ENCODE assay signal across 8 cellular contexts in genomic region chr2:10305254-10305635, GRCh38.
DNase-seq lines count a peak whose midpoint lies in the region; ATAC-seq lines count a peak whose summit lies in the region.

No MANE protein-coding gene starts in this region.

- no peaks in the 10 kb centered on the region for H3K27me3 Mint-ChIP-seq in stimulated activated naive CD8-positive, alpha-beta T cell treated with anti-CD3 and anti-CD28 coated beads, Interleukin-15, amount 100 ng/mL, for 72 hours

- H3K9me3 Mint-ChIP-seq in stimulated activated naive CD8-positive, alpha-beta T cell treated with anti-CD3 and anti-CD28 coated beads, Interleukin-15, amount 100 ng/mL, for 72 hours: no peaks in the 10 kb centered on the region

- peak overlapping the region in 1 of 2 donors; percentile 68 for H3K27ac Mint-ChIP-seq in stimulated activated naive CD8-positive, alpha-beta T cell treated with anti-CD3 and anti-CD28 coated beads, Interleukin-15, amount 100 ng/mL, for 72 hours

- H3K4me1 Mint-ChIP-seq in stimulated activated naive CD8-positive, alpha-beta T cell treated with anti-CD3 and anti-CD28 coated beads, Interleukin-15, amount 100 ng/mL, for 72 hours: peaks cover 86% of the 10 kb centered on the region

- DNase-seq in activated T-cell treated with anti-CD3 and anti-CD28 coated beads for 48 hours (ENCODE audit: low read depth): peak; percentile 42
- no peak for DNase-seq in activated T-cell treated with anti-CD3 and anti-CD28 coated beads for 4 hours
- DNase-seq in activated CD4-positive, alpha-beta T cell treated with anti-CD3 and anti-CD28 coated beads, Interleukin-2, amount 50 U/mL, for 1 hour: peak; percentile 29
- DNase-seq in glomerular visceral epithelial cell (ENCODE audit: extremely low spot score): peak; percentile 24
- DNase-seq in stimulated activated naive CD8-positive, alpha-beta T cell treated with anti-CD3 and anti-CD28 coated beads, Interleukin-15, amount 100 ng/mL, for 72 hours: peak; percentile 53 to 75
- no peak for DNase-seq in DMS114 treated with DMSO at 0.1 percent for 48 hours (lab: John Stamatoyannopoulos, UW; ENCODE audit: unreplicated experiment)

- H3K4me3 Mint-ChIP-seq in stimulated activated naive CD8-positive, alpha-beta T cell treated with anti-CD3 and anti-CD28 coated beads, Interleukin-15, amount 100 ng/mL, for 72 hours: peak overlapping the region; percentile 91 to 99

- ATAC-seq in stimulated activated naive CD8-positive, alpha-beta T cell treated with anti-CD3 and anti-CD28 coated beads, Interleukin-15, amount 100 ng/mL, for 72 hours: peak; percentile 46
- ATAC-seq in HG02610 (IDR thresholded peaks at IDR 0.05; ENCODE audit: unreplicated experiment) (no peak), HG02981 (IDR thresholded peaks at IDR 0.05; ENCODE audit: unreplicated experiment) (no peak)

Comparison
In these comparisons a context has a peak if more than half of its experiments do, and no peak if none do; other contexts are left out.
1. DNase-seq: peak in activated T-cell treated with anti-CD3 and anti-CD28 coated beads for 48 hours (single experiment), activated CD4-positive, alpha-beta T cell treated with anti-CD3 and anti-CD28 coated beads, Interleukin-2, amount 50 U/mL, for 1 hour (single experiment), glomerular visceral epithelial cell (single experiment) and stimulated activated naive CD8-positive, alpha-beta T cell treated with anti-CD3 and anti-CD28 coated beads, Interleukin-15, amount 100 ng/mL, for 72 hours (2 of 2); none in activated T-cell treated with anti-CD3 and anti-CD28 coated beads for 4 hours (single experiment) and DMS114 treated with DMSO at 0.1 percent for 48 hours (single experiment).